In the genomic region with DNA sequence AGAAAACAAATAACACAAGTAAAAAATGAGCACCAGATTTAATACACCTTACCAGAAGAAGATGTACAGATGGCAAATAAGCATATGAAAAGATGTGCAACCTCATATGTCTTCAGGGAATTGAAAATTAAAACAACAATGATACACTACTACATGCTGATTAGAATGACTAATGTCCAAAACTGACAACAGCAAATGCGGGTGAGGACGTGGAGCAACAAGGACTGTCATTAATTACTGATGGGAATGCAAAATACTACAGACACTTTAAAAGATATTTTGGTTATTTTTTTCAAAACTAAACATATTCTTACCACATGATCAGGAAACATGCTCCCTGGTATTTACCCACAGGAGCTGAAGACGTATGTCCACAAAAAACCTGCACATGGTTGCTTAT, we compare ENCODE assay signal across 16 cellular contexts.
"Had no signal": no experiment of that assay in that cellular context is flagged by ENCODE, and none has a peak within 500 bp of the region (broad histone marks: within the 10 kb centered on the region; RNA-seq: fewer than 3 reads in every experiment).

No MANE protein-coding gene starts in this region.

- DNase-seq: activated CD4-positive, alpha-beta T cell treated with anti-CD3 and anti-CD28 coated beads, Interleukin-2, amount 10 ng/mL, durations not matched to agents 7 days and 5 days; activated CD4-positive, CD25-positive, alpha-beta regulatory T cell; activated CD8-positive, alpha-beta memory T cell treated with anti-CD3 and anti-CD28 coated beads for 24 hours; activated naive CD4-positive, alpha-beta T cell treated with anti-CD3 and anti-CD28 coated beads for 36 hours; heart left ventricle; left colon; naive B cell; sigmoid colon; SJCRH30; stimulated activated CD4-positive, alpha-beta T cell treated with anti-CD3 and anti-CD28 coated beads, Interleukin-2, amount 100 ng/mL, for 24 hours; T-helper 2 cell; transverse colon had no signal

- H3K4me3 ChIP-seq: esophagus muscularis mucosa, heart left ventricle, lung, sigmoid colon, SJCRH30, transverse colon had no signal

- H3K27ac ChIP-seq: esophagus muscularis mucosa, neutrophil, parathyroid adenoma, sigmoid colon, SJCRH30, transverse colon had no signal
